In genomic region chr6:5138995-5139827, GRCh38 we compare ENCODE assay signal across 1 cellular context.
TF ChIP-seq lines count a peak whose summit lies in the region.

No MANE protein-coding gene starts in this region.

TF ChIP-seq in HepG2, 621 proteins besides CTCF, POLR2A, EP300 and RAD21 (continued from another document):
- TF ChIP-seq ZNF318 (CRISPR knock-in tag; IDR thresholded peaks at IDR 0.05), result no peak
- TF ChIP-seq SALL1 (CRISPR knock-in tag; IDR thresholded peaks at IDR 0.05), result peak; percentile 45; the same call in 1 of the 2 replicates
- TF ChIP-seq FOXK2 (IDR thresholded peaks at IDR 0.05), result no peak
- peak; percentile 76 for TF ChIP-seq SRF (IDR thresholded peaks at IDR 0.05; ENCODE audit: low read depth, low read length)
- no peak for TF ChIP-seq SNAI1 (CRISPR knock-in tag; IDR thresholded peaks at IDR 0.05; ENCODE audit: borderline replicate concordance)
- no peak for TF ChIP-seq MLX (CRISPR knock-in tag; IDR thresholded peaks at IDR 0.05)
- TF ChIP-seq ZNF557 (CRISPR knock-in tag; IDR thresholded peaks at IDR 0.05), result no peak
- no peak for TF ChIP-seq ZSCAN22 (CRISPR knock-in tag; IDR thresholded peaks at IDR 0.05)
- 0 out of 2 replicates have a peak, but pooled peaks have one; percentile 29 for TF ChIP-seq ZNF784 (CRISPR knock-in tag; IDR thresholded peaks at IDR 0.05; ENCODE audit: borderline replicate concordance)
- no peak for TF ChIP-seq CREBL2 (CRISPR knock-in tag; IDR thresholded peaks at IDR 0.05; ENCODE audit: borderline replicate concordance)
- no peak for TF ChIP-seq KDM4B (CRISPR knock-in tag; IDR thresholded peaks at IDR 0.05)
- no peak for TF ChIP-seq THYN1 (CRISPR knock-in tag; IDR thresholded peaks at IDR 0.05; ENCODE audit: borderline replicate concordance, low read depth)
- no peak for TF ChIP-seq IRF9 (CRISPR knock-in tag; IDR thresholded peaks at IDR 0.05; ENCODE audit: borderline replicate concordance)
- TF ChIP-seq HOMEZ (CRISPR knock-in tag; IDR thresholded peaks at IDR 0.05; ENCODE audit: low read depth), result no peak
- no peak for TF ChIP-seq NFATC3 (CRISPR knock-in tag; IDR thresholded peaks at IDR 0.05)
- peak; percentile 67; the same call in 1 of the 2 replicates for TF ChIP-seq ZBTB33 (CRISPR knock-in tag; IDR thresholded peaks at IDR 0.05)
- TF ChIP-seq PRPF4 (IDR thresholded peaks at IDR 0.05; ENCODE audit: low read depth, low read length, poor library complexity, severe bottlenecking), result no peak
- TF ChIP-seq LCORL (IDR thresholded peaks at IDR 0.05), result no peak
- 0 out of 2 replicates have a peak, but pooled peaks have one; percentile 9 for TF ChIP-seq LCORL (CRISPR knock-in tag; IDR thresholded peaks at IDR 0.05)
- TF ChIP-seq ZNF776 (CRISPR knock-in tag; IDR thresholded peaks at IDR 0.05), result no peak
- no peak for TF ChIP-seq ZNF33A (CRISPR knock-in tag; IDR thresholded peaks at IDR 0.05; ENCODE audit: borderline replicate concordance)
- TF ChIP-seq POLR2AphosphoS2 (IDR thresholded peaks at IDR 0.05; ENCODE audit: low read depth, low read length), result no peak
